In the genomic region with DNA sequence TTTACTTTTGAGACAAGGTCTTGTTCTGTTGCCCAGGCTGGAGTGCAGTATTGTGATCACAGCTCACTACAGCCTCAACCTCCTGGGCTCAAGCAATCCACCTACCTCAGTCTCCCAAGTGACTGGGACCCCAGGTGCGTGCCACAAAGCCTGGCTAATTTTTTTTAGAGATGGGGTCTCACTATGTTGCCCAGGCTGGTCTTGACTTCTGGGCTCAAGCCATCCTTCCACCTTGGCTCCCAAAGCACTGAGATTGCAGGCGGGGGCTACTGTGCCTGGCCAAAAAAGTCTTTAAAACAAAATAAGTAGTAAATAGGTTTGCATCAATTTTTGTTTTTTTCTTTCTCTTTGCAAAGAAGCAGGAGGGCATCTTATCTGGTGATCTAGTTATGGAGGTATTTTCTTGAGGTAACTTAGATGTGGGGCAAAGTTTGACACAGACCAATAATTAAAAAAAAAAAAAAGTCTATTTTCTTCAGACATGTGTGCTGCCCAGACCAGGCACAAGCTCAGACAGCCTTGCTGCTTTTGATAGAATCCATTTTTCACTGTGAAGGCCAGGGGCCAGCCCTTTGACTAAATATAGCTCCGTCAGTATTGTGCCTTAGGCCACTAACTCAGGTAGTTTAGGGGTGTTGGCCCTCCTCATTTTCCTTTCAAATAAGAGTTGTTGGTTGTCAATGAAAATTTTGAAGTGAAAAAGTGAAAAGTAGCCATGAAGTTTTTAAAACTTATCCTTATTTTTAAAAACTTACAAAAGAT, we compare ENCODE assay signal across 1 cellular context.
TF ChIP-seq lines count a peak whose summit lies in the region.

No MANE protein-coding gene starts in this region.

TF ChIP-seq in GM12878, 131 proteins besides CTCF, POLR2A, EP300 and RAD21:
- TF ChIP-seq YY1 (IDR thresholded peaks at IDR 0.05; ENCODE audit: low read depth, low read length), result 0 out of 2 replicates have a peak, but pooled peaks have one; percentile 16
- no peak for TF ChIP-seq FOS (IDR thresholded peaks at IDR 0.05; ENCODE audit: borderline replicate concordance, extremely low read depth, insufficient read length)
- TF ChIP-seq RFX5 (IDR thresholded peaks at IDR 0.05; ENCODE audit: low read depth, low read length), result no peak
TF ChIP-seq in GM12878: peak in this region for 1.
